Comparison of ENCODE assay signal across 26 cellular contexts in the genomic region with DNA sequence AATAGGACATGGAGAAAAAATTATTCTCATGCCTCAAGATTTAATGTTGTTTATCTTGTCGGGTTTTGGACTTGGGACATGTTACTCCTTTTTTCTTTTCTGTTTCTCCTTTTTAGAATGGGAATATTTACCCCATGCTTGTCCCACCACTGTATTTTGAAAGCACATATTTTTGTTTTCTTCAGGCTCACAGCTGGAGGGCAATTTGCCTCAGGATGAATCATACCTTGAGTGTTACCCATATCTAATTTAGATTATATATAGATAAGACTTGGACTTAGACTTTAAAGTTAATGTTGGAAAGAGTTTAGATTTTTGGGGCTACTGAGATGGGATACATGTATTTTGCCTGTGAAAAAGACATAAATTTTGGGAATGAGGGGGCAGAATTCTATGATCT.
DNase-seq lines count a peak whose midpoint lies in the region; ATAC-seq and TF ChIP-seq lines count a peak whose summit lies in the region.
"Had no signal": no experiment of that assay in that cellular context is flagged by ENCODE, and none has a peak within 500 bp of the region (broad histone marks: within the 10 kb centered on the region; RNA-seq: fewer than 3 reads in every experiment).

No MANE protein-coding gene starts in this region.

- no peak for TF ChIP-seq POLR2A in testis (IDR thresholded peaks at IDR 0.05)

- H3K9me3 Mint-ChIP-seq in GM23338 = no peaks in the 10 kb centered on the region; the same call in 2 of the 3 replicates
- H3K9me3 Mint-ChIP-seq: CD4-positive, alpha-beta memory T cell; CD8-positive, alpha-beta memory T cell had no signal

- no peak overlapping the region for H2BK5ac ChIP-seq in mesendoderm (ENCODE audit: low read length)

- H2AFZ ChIP-seq in GM23338 = no peak overlapping the region

- H3K23ac ChIP-seq in mesendoderm (ENCODE audit: low read length) = no peak overlapping the region

- H4K5ac ChIP-seq in mesendoderm (ENCODE audit: low read length) = no peak overlapping the region

- H3F3A ChIP-seq in GM23338 (replicated peaks; ENCODE audit: low read depth) = no peaks in the 10 kb centered on the region

- no peaks in the 10 kb centered on the region for H3K79me2 ChIP-seq in mesendoderm (ENCODE audit: control insufficient read depth, insufficient read depth, low read length)
- H3K79me2 ChIP-seq in GM23338 (replicated peaks; ENCODE audit: insufficient read depth) = no peaks in the 10 kb centered on the region

- H4K8ac ChIP-seq in mesendoderm (ENCODE audit: low read depth, low read length) = no peak overlapping the region

- no peak overlapping the region for H3K4me3 Mint-ChIP-seq in GM23338
- H3K4me3 Mint-ChIP-seq: CD14-positive monocyte; CD4-positive, alpha-beta memory T cell; CD4-positive, CD25-positive, alpha-beta regulatory T cell; CD8-positive, alpha-beta memory T cell had no signal

- no peak overlapping the region for H2BK120ac ChIP-seq in mesendoderm (ENCODE audit: low read depth, low read length)

- intact Hi-C loops in testis (cut with DNase I; ENCODE audit: low total_unique reads) = no loop called here

- peaks cover 2% of the 10 kb centered on the region for H3K27me3 Mint-ChIP-seq in GM23338 (ENCODE audit: insufficient read depth, low read depth, poor library complexity)
- H3K27me3 Mint-ChIP-seq: CD4-positive, alpha-beta memory T cell; CD4-positive, CD25-positive, alpha-beta regulatory T cell had no signal

- no peak for ATAC-seq in GM23338
- ATAC-seq: A549 had no signal

- H3K18ac ChIP-seq in mesendoderm (ENCODE audit: low read length) = peak overlapping the region; percentile 77

- WGBS in mesendoderm (ENCODE audit: extremely low coverage, insufficient coverage, low lambda C conversion rate) = no CpG with 5 or more reads among the region's 1 CpG
- WGBS in testis, 2 donors = 60 to 86% methylated on average over 1 of the region's 1 CpG

- H4K20me1 ChIP-seq in GM23338 (replicated peaks; ENCODE audit: insufficient read depth) = no peaks in the 10 kb centered on the region
- H4K20me1 ChIP-seq: BLaER1 had no signal

- no peaks in the 10 kb centered on the region; the same call in 1 of the 2 replicates for H3K9me2 ChIP-seq in GM23338 (ENCODE audit: insufficient read depth)

- H3K4me1 ChIP-seq in mesendoderm (ENCODE audit: control insufficient read depth, low read depth, low read length) (no peaks in the 10 kb centered on the region), GM23338 (ENCODE audit: insufficient read depth) (no peaks in the 10 kb centered on the region), testis (no peaks in the 10 kb centered on the region)
- H3K4me1 ChIP-seq: A549, BE2C, BLaER1 had no signal

- no peak overlapping the region for H3K4ac ChIP-seq in mesendoderm (ENCODE audit: low read depth, low read length)

- H2BK15ac ChIP-seq in mesendoderm (replicated peaks; ENCODE audit: low read depth) = no peak overlapping the region

- H3K56ac ChIP-seq in mesendoderm (ENCODE audit: low read length) = no peak overlapping the region

- DNase-seq in ELR (ENCODE audit: low read depth) (peak; percentile 0), RPMI7951 (ENCODE audit: low read depth) (peak; percentile 39), fibroblast of the aortic adventitia (ENCODE audit: low read depth) (peak; percentile 5), mesendoderm (no peak), GM23338 (ENCODE audit: low spot score) (no peak), testis (no peak), Ammon's horn (ENCODE audit: low spot score) (no peak)
- no peak for DNase-seq in activated CD4-positive, alpha-beta T cell treated with anti-CD3 and anti-CD28 coated beads for 4 hours
- DNase-seq: AML-193; BE2C; C1 segment of cervical spinal cord; CD4-positive, alpha-beta memory T cell; CD4-positive, CD25-positive, alpha-beta regulatory T cell; CD8-positive, alpha-beta memory T cell; COR-L47; DMS 273 treated with DMSO at 0.1 percent for 48 hours; DMS153; DMS53; DMS79; DND-41; EL; GF-D8 had no signal

- H3K4me2 ChIP-seq in mesendoderm (ENCODE audit: low read length) (no peak overlapping the region), GM23338 (no peak overlapping the region)
- H3K4me2 ChIP-seq: A549, BLaER1 had no signal

- no peaks in the 10 kb centered on the region; the same call in 2 of the 3 replicates for H3K4me1 Mint-ChIP-seq in GM23338
- H3K4me1 Mint-ChIP-seq: CD14-positive monocyte; CD4-positive, alpha-beta memory T cell; CD4-positive, CD25-positive, alpha-beta regulatory T cell; CD8-positive, alpha-beta memory T cell had no signal

- H3K36me3 Mint-ChIP-seq in GM23338 (ENCODE audit: low read depth) = no peaks in the 10 kb centered on the region
- H3K36me3 Mint-ChIP-seq: CD14-positive monocyte; CD4-positive, alpha-beta memory T cell; CD4-positive, CD25-positive, alpha-beta regulatory T cell; CD8-positive, alpha-beta memory T cell had no signal

- no peaks in the 10 kb centered on the region for H3K79me1 ChIP-seq in mesendoderm (ENCODE audit: low read length)

- no peak overlapping the region for H2AK5ac ChIP-seq in mesendoderm (ENCODE audit: low read length)

- no peak overlapping the region for H3K4me3 ChIP-seq in fibroblast of the aortic adventitia (ENCODE audit: low read depth, low read length)
- no peak overlapping the region for H3K4me3 ChIP-seq in mesendoderm (ENCODE audit: low read length)
- H3K4me3 ChIP-seq in GM23338 = no peak overlapping the region
- H3K4me3 ChIP-seq in testis = no peak overlapping the region
- H3K4me3 ChIP-seq: A549, BLaER1 had no signal

- H3K27me3 ChIP-seq in mesendoderm (ENCODE audit: insufficient read depth, low read length, poor library complexity) = no peaks in the 10 kb centered on the region
- no peaks in the 10 kb centered on the region for H3K27me3 ChIP-seq in GM23338 (ENCODE audit: insufficient read depth)
- H3K27me3 ChIP-seq in testis = no peaks in the 10 kb centered on the region
- H3K27me3 ChIP-seq: BE2C, BLaER1 had no signal

- no peaks in the 10 kb centered on the region for H3K36me3 ChIP-seq in mesendoderm (ENCODE audit: control insufficient read depth, insufficient read depth, low read length)
- H3K36me3 ChIP-seq in GM23338 (ENCODE audit: insufficient read depth) = no peaks in the 10 kb centered on the region
- H3K36me3 ChIP-seq in testis (ENCODE audit: low read depth, missing control alignments) = no peaks in the 10 kb centered on the region
- H3K36me3 ChIP-seq: BE2C, BLaER1 had no signal

- TF ChIP-seq CTCF in fibroblast of the aortic adventitia (IDR thresholded peaks at IDR 0.05; ENCODE audit: insufficient read depth, low read length) = no peak
- TF ChIP-seq CTCF in GM23338 (conservative IDR thresholded peaks at IDR 0.05; ENCODE audit: low read depth in 2 of 2) = no peak
- no peak for TF ChIP-seq CTCF in testis (IDR thresholded peaks at IDR 0.05)

- no peaks in the 10 kb centered on the region for H3K9me3 ChIP-seq in testis
- H3K9me3 ChIP-seq: A549, BE2C, BLaER1 had no signal

- H3K27ac Mint-ChIP-seq in GM23338 = no peak overlapping the region
- H3K27ac Mint-ChIP-seq: CD14-positive monocyte; CD4-positive, alpha-beta memory T cell; CD4-positive, CD25-positive, alpha-beta regulatory T cell; CD8-positive, alpha-beta memory T cell had no signal

- H3K9ac ChIP-seq in mesendoderm (ENCODE audit: low read length) = no peak overlapping the region
- H3K9ac ChIP-seq: BLaER1 had no signal

- H3K27ac ChIP-seq in mesendoderm (ENCODE audit: low read depth, low read length) = no peak overlapping the region
- no peak overlapping the region for H3K27ac ChIP-seq in GM23338 (ENCODE audit: low read depth)
- no peak overlapping the region for H3K27ac ChIP-seq in testis
- H3K27ac ChIP-seq: 22Rv1, A549, BLaER1 had no signal

TF ChIP-seq in GM23338, 12 proteins besides CTCF, POLR2A, EP300 and RAD21:
- TF ChIP-seq EZH2 (IDR thresholded peaks at IDR 0.05; ENCODE audit: low read depth, unreplicated experiment) = no peak
TF ChIP-seq in GM23338: peak in this region for 0.

Comparison
In these comparisons a context has a peak if more than half of its experiments do, and no peak if none do; other contexts are left out.
1. DNase-seq: peak in ELR (single experiment), RPMI7951 (single experiment) and fibroblast of the aortic adventitia (single experiment); none in mesendoderm (single experiment), GM23338 (single experiment), activated CD4-positive, alpha-beta T cell treated with anti-CD3 and anti-CD28 coated beads for 4 hours (0 of 2), testis (single experiment) and Ammon's horn (single experiment).